8 cellular contexts compared by ENCODE assay signal in the genomic region with DNA sequence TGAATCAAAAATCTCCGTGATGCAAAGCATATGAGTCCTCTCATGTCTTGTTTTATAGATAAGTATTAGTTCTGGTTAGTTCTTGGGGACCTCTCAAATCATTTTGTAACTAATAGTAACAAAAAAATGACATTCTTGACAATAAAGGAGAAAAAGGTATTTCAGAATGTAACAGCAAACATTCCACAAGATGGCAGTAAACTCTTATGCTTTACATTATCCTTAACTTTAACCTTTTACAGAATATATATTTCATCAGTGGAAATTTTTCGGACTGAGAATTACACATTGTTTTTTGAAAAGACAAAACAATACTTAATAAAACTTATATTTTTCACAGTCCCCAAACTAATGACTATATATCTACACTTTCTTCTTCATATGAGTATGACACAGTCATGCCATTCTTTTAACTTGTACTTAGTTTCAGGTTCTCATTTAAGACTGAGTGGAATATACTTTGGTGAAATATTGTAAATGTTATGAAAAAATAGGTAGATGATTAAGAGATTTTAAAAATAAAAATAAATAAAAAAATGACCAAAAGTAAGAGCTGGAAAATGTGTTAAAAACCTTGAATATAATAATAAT.
A peak's percentile ranks its signal among the peaks of the same experiment; 100 is the strongest.
DNase-seq lines count a peak whose midpoint lies in the region; ATAC-seq and TF ChIP-seq lines count a peak whose summit lies in the region.

No MANE protein-coding gene starts in this region.

- H3K4me3 ChIP-seq in RWPE2 (ENCODE audit: severe bottlenecking) = no peak overlapping the region
- no peak overlapping the region for H3K4me3 ChIP-seq in lower leg skin (ENCODE audit: low read depth, poor library complexity, severe bottlenecking)
- H3K4me3 ChIP-seq in naive thymus-derived CD4-positive, alpha-beta T cell (ENCODE audit: low read length) = no peak overlapping the region

- no peaks in the 10 kb centered on the region for H3K9me3 ChIP-seq in RWPE2 (ENCODE audit: severe bottlenecking)
- H3K9me3 ChIP-seq in naive thymus-derived CD4-positive, alpha-beta T cell (ENCODE audit: control insufficient read depth in 2 of 3, low read length in 3 of 3) = no peaks in the 10 kb centered on the region

- POLR2A ChIA-PET in naive thymus-derived CD4-positive, alpha-beta T cell (lab: Charles Lee) = no interaction called here

- H3K4me1 ChIP-seq in RWPE2 (ENCODE audit: insufficient read depth, poor library complexity, severe bottlenecking) = no peaks in the 10 kb centered on the region
- no peaks in the 10 kb centered on the region for H3K4me1 ChIP-seq in foreskin keratinocyte
- H3K4me1 ChIP-seq in naive thymus-derived CD4-positive, alpha-beta T cell (ENCODE audit: control insufficient read depth in 2 of 2, insufficient read depth in 2 of 2, low read length in 2 of 2) = no peaks in the 10 kb centered on the region

- no peak overlapping the region for H3K4me3 Mint-ChIP-seq in HFFc6
- H3K4me3 Mint-ChIP-seq in naive thymus-derived CD4-positive, alpha-beta T cell = no peak overlapping the region

- peaks cover 12% of the 10 kb centered on the region; the same call in 1 of the 2 replicates for H3K9me3 Mint-ChIP-seq in HFFc6
- no peaks in the 10 kb centered on the region for H3K9me3 Mint-ChIP-seq in naive thymus-derived CD4-positive, alpha-beta T cell

- no peak for TF ChIP-seq POLR2A in lower leg skin (IDR thresholded peaks at IDR 0.05)

- DNase-seq in Ammon's horn (ENCODE audit: low spot score) = peak; percentile 15
- no peak for DNase-seq in HFFc6
- no peak for DNase-seq in RWPE2 (ENCODE audit: low spot score)
- DNase-seq in foreskin keratinocyte = peak in 1 of 2 donors; percentile 27
- no peak for DNase-seq in lower leg skin (ENCODE audit: low spot score in 2 of 2)
- DNase-seq in naive thymus-derived CD4-positive, alpha-beta T cell = no peak

- no peaks in the 10 kb centered on the region for H3K27me3 ChIP-seq in RWPE2 (ENCODE audit: insufficient read depth, poor library complexity, severe bottlenecking)
- H3K27me3 ChIP-seq in foreskin keratinocyte = no peaks in the 10 kb centered on the region
- no peaks in the 10 kb centered on the region for H3K27me3 ChIP-seq in naive thymus-derived CD4-positive, alpha-beta T cell (ENCODE audit: control insufficient read depth in 2 of 2, insufficient read depth in 2 of 2, low read length in 2 of 2)

- H3K27me3 Mint-ChIP-seq in HFFc6 (ENCODE audit: insufficient read depth) = no peaks in the 10 kb centered on the region; the same call in 1 of the 2 replicates
- H3K27me3 Mint-ChIP-seq in naive thymus-derived CD4-positive, alpha-beta T cell = no peaks in the 10 kb centered on the region

- intact Hi-C loops in lower leg skin (cut with DNase I; ENCODE audit: low total_unique reads) = no loop called here
- intact Hi-C loops in naive thymus-derived CD4-positive, alpha-beta T cell (cut with micrococcal nuclease) = no loop called here

- no peaks in the 10 kb centered on the region for H3K4me1 Mint-ChIP-seq in HFFc6 (ENCODE audit: low read depth)
- H3K4me1 Mint-ChIP-seq in naive thymus-derived CD4-positive, alpha-beta T cell = no peaks in the 10 kb centered on the region

- TF ChIP-seq CTCF in HFFc6 (IDR thresholded peaks at IDR 0.05) (peak; percentile 68), RWPE2 (IDR thresholded peaks at IDR 0.05; ENCODE audit: poor library complexity, severe bottlenecking) (peak; percentile 86), foreskin keratinocyte (conservative IDR thresholded peaks at IDR 0.05) (peak; percentile 80), lower leg skin (IDR thresholded peaks at IDR 0.05) (no peak)

- no peak overlapping the region for H3K27ac Mint-ChIP-seq in HFFc6
- H3K27ac Mint-ChIP-seq in naive thymus-derived CD4-positive, alpha-beta T cell = no peak overlapping the region

- H3K27ac ChIP-seq in RWPE2 (ENCODE audit: poor library complexity, severe bottlenecking) (no peak overlapping the region), foreskin keratinocyte (no peak overlapping the region)
- no peak overlapping the region for H3K27ac ChIP-seq in naive thymus-derived CD4-positive, alpha-beta T cell (ENCODE audit: low read depth, low read length)

- H3K36me3 Mint-ChIP-seq in HFFc6 (ENCODE audit: low read depth) = no peaks in the 10 kb centered on the region
- no peaks in the 10 kb centered on the region for H3K36me3 Mint-ChIP-seq in naive thymus-derived CD4-positive, alpha-beta T cell

- CTCF ChIA-PET in naive thymus-derived CD4-positive, alpha-beta T cell (lab: Charles Lee) = no interaction called here

- no peaks in the 10 kb centered on the region for H3K36me3 ChIP-seq in RWPE2 (ENCODE audit: low read depth)
- no peaks in the 10 kb centered on the region for H3K36me3 ChIP-seq in naive thymus-derived CD4-positive, alpha-beta T cell (ENCODE audit: control insufficient read depth in 2 of 3, insufficient read depth in 3 of 3, low read length in 3 of 3)

- WGBS in lower leg skin, 2 donors = 30 to 44% methylated on average over 2 of the region's 2 CpGs

- no peak for ATAC-seq in RWPE2 (ENCODE audit: low read depth)
- peak; percentile 43 for ATAC-seq in foreskin keratinocyte
- ATAC-seq in GM18873 (IDR thresholded peaks at IDR 0.05; ENCODE audit: low FRiP score, unreplicated experiment) = no peak
- ATAC-seq in naive thymus-derived CD4-positive, alpha-beta T cell = no peak
- no peak for ATAC-seq in HG02840 (IDR thresholded peaks at IDR 0.05; ENCODE audit: low FRiP score, unreplicated experiment)

Comparison
In these comparisons a context has a peak if more than half of its experiments do, and no peak if none do; other contexts are left out.
1. CTCF ChIP-seq: peak in HFFc6 (single experiment), RWPE2 (single experiment) and foreskin keratinocyte (single experiment); none in lower leg skin (0 of 3).